Comparison of ENCODE assay signal across 1 cellular context in genomic region chr6:37742401-37742760, GRCh38.
TF ChIP-seq lines count a peak whose summit lies in the region.

No MANE protein-coding gene starts in this region.

TF ChIP-seq in HCT116, 20 proteins besides CTCF, POLR2A, EP300 and RAD21 (continued from another document):
- TF ChIP-seq ZNF274 (IDR thresholded peaks at IDR 0.05; ENCODE audit: low read depth, low read length) (no peak), TCF7L2 (IDR thresholded peaks at IDR 0.05; ENCODE audit: borderline replicate concordance, extremely low read depth, insufficient read depth, insufficient read length) (no peak), EZH2 (IDR thresholded peaks at IDR 0.05) (no peak)
TF ChIP-seq in HCT116: peak in this region for 0.
